ENCODE assay signal across 1 cellular context in genomic region chr3:15649831-15650230, GRCh38.
TF ChIP-seq lines count a peak whose summit lies in the region.

No MANE protein-coding gene starts in this region.

TF ChIP-seq in IMR-90, 13 proteins besides CTCF, POLR2A, EP300 and RAD21 (continued from another document):
- TF ChIP-seq, protein P1, sequence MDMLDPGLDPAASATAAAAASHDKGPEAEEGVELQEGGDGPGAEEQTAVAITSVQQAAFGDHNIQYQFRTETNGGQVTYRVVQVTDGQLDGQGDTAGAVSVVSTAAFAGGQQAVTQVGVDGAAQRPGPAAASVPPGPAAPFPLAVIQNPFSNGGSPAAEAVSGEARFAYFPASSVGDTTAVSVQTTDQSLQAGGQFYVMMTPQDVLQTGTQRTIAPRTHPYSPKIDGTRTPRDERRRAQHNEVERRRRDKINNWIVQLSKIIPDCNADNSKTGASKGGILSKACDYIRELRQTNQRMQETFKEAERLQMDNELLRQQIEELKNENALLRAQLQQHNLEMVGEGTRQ (IDR thresholded peaks at IDR 0.05; ENCODE audit: low read depth, low read length): no peak
- TF ChIP-seq ELK1 (IDR thresholded peaks at IDR 0.05; ENCODE audit: borderline replicate concordance, low read depth, low read length) (no peak), RFX5 (IDR thresholded peaks at IDR 0.05; ENCODE audit: low read depth, low read length) (no peak), RCOR1 (IDR thresholded peaks at IDR 0.05; ENCODE audit: insufficient replicate concordance, low read length) (no peak), NFE2L2 (IDR thresholded peaks at IDR 0.05; ENCODE audit: low read depth, low read length) (no peak), SMC3 (IDR thresholded peaks at IDR 0.05; ENCODE audit: low read depth, low read length) (no peak), CEBPB (IDR thresholded peaks at IDR 0.05; ENCODE audit: low read depth, low read length) (no peak), BHLHE40 (IDR thresholded peaks at IDR 0.05; ENCODE audit: low read depth, low read length) (no peak)
